Comparison of ENCODE assay signal across 8 cellular contexts in genomic region chr1:159925713-159926066, GRCh38. TPM values are rescaled to one million over a fixed set of nuclear protein-coding genes. Genes with fewer than 3 reads are reported as not detected.
DNase-seq lines count a peak whose midpoint lies in the region; ATAC-seq and TF ChIP-seq lines count a peak whose summit lies in the region.

No MANE protein-coding gene starts in this region.

- H3K4me3 ChIP-seq in iPS-11a (ENCODE audit: low read depth, low read length): peak overlapping the region; percentile 36

- peak overlapping the region; percentile 95 for H3K27ac Mint-ChIP-seq in activated CD4-positive, alpha-beta T cell treated with anti-CD3 and anti-CD28 coated beads, Interleukin-2, amount 10 ng/mL, durations not matched to agents 7 days and 5 days
- H3K27ac Mint-ChIP-seq in activated CD8-positive, alpha-beta T cell treated with anti-CD3 and anti-CD28 coated beads for 36 hours: peak overlapping the region; percentile 98
- peak overlapping the region; percentile 99 for H3K27ac Mint-ChIP-seq in stimulated activated naive CD8-positive, alpha-beta T cell treated with anti-CD3 and anti-CD28 coated beads, Interleukin-15, Interleukin-2, amounts not matched to agents 100 ng/mL and 50 ng/mL, for 24 hours

- intact Hi-C loops in activated CD8-positive, alpha-beta T cell treated with anti-CD3 and anti-CD28 coated beads for 36 hours (cut with micrococcal nuclease): no loop called here

- H3K4me3 Mint-ChIP-seq in activated CD4-positive, alpha-beta T cell treated with anti-CD3 and anti-CD28 coated beads, Interleukin-2, amount 10 ng/mL, durations not matched to agents 7 days and 5 days: peak overlapping the region; percentile 89
- H3K4me3 Mint-ChIP-seq in activated CD8-positive, alpha-beta T cell treated with anti-CD3 and anti-CD28 coated beads for 36 hours: peak overlapping the region; percentile 92
- peak overlapping the region; percentile 98 for H3K4me3 Mint-ChIP-seq in stimulated activated naive CD8-positive, alpha-beta T cell treated with anti-CD3 and anti-CD28 coated beads, Interleukin-15, Interleukin-2, amounts not matched to agents 100 ng/mL and 50 ng/mL, for 24 hours

- no peak for DNase-seq in activated CD4-positive, alpha-beta T cell treated with anti-CD3 and anti-CD28 coated beads, Interleukin-2, amount 10 ng/mL, durations not matched to agents 7 days and 5 days
- DNase-seq in activated CD4-positive, alpha-beta T cell treated with anti-CD3 and anti-CD28 coated beads for 4 hours: no peak
- DNase-seq in activated CD8-positive, alpha-beta T cell treated with anti-CD3 and anti-CD28 coated beads for 36 hours: peak; percentile 83
- DNase-seq in central memory CD4-positive, alpha-beta T cell: no peak
- no peak for DNase-seq in NCI-H1092 treated with DMSO at 0.1 percent for 48 hours (lab: John Stamatoyannopoulos, UW)

- CTCF ChIA-PET in activated CD4-positive, alpha-beta T cell treated with anti-CD3 and anti-CD28 coated beads, Interleukin-2, amount 10 ng/mL, durations not matched to agents 7 days and 5 days (lab: Charles Lee): interaction anchor here (1.0 to 2.3 kb wide), 3 partner anchors 9 to 20 kb away, joined by 4 to 13 read pairs (median 4); partner anchors contain the start of gene IGSF9
- CTCF ChIA-PET in activated CD8-positive, alpha-beta T cell treated with anti-CD3 and anti-CD28 coated beads for 36 hours (lab: Charles Lee): interaction anchor here (1.2 to 21.5 kb wide), 5 partner anchors 11 to 105 kb away, joined by 3 to 374 read pairs (median 4); no protein-coding TSS in a partner anchor

- peaks cover 26% of the 10 kb centered on the region for H3K36me3 Mint-ChIP-seq in activated CD4-positive, alpha-beta T cell treated with anti-CD3 and anti-CD28 coated beads, Interleukin-2, amount 10 ng/mL, durations not matched to agents 7 days and 5 days (ENCODE audit: low read depth)
- H3K36me3 Mint-ChIP-seq in activated CD8-positive, alpha-beta T cell treated with anti-CD3 and anti-CD28 coated beads for 36 hours (ENCODE audit: low read depth): peaks cover 35% of the 10 kb centered on the region
- H3K36me3 Mint-ChIP-seq in stimulated activated naive CD8-positive, alpha-beta T cell treated with anti-CD3 and anti-CD28 coated beads, Interleukin-15, Interleukin-2, amounts not matched to agents 100 ng/mL and 50 ng/mL, for 24 hours (ENCODE audit: low read depth): peaks cover 34% of the 10 kb centered on the region

- peaks cover 37% of the 10 kb centered on the region for H3K4me1 Mint-ChIP-seq in activated CD4-positive, alpha-beta T cell treated with anti-CD3 and anti-CD28 coated beads, Interleukin-2, amount 10 ng/mL, durations not matched to agents 7 days and 5 days
- peaks cover 44% of the 10 kb centered on the region for H3K4me1 Mint-ChIP-seq in activated CD8-positive, alpha-beta T cell treated with anti-CD3 and anti-CD28 coated beads for 36 hours (ENCODE audit: low read depth)
- peaks cover 49% of the 10 kb centered on the region for H3K4me1 Mint-ChIP-seq in stimulated activated naive CD8-positive, alpha-beta T cell treated with anti-CD3 and anti-CD28 coated beads, Interleukin-15, Interleukin-2, amounts not matched to agents 100 ng/mL and 50 ng/mL, for 24 hours (ENCODE audit: low read depth)

- H3K27me3 Mint-ChIP-seq in activated CD4-positive, alpha-beta T cell treated with anti-CD3 and anti-CD28 coated beads, Interleukin-2, amount 10 ng/mL, durations not matched to agents 7 days and 5 days: no peaks in the 10 kb centered on the region
- no peaks in the 10 kb centered on the region for H3K27me3 Mint-ChIP-seq in activated CD8-positive, alpha-beta T cell treated with anti-CD3 and anti-CD28 coated beads for 36 hours
- H3K27me3 Mint-ChIP-seq in stimulated activated naive CD8-positive, alpha-beta T cell treated with anti-CD3 and anti-CD28 coated beads, Interleukin-15, Interleukin-2, amounts not matched to agents 100 ng/mL and 50 ng/mL, for 24 hours: no peaks in the 10 kb centered on the region

- POLR2A ChIA-PET in activated CD4-positive, alpha-beta T cell treated with anti-CD3 and anti-CD28 coated beads, Interleukin-2, amount 10 ng/mL, durations not matched to agents 7 days and 5 days (lab: Charles Lee): interaction anchor here (0.6 to 1.0 kb wide), 2 partner anchors 12 to 47 kb away, joined by 3 to 4 read pairs; no protein-coding TSS in a partner anchor
- POLR2A ChIA-PET in activated CD8-positive, alpha-beta T cell treated with anti-CD3 and anti-CD28 coated beads for 36 hours (lab: Charles Lee): interaction anchor here (0.9 to 4.7 kb wide), 16 partner anchors 8 to 156 kb away, joined by 3 to 56 read pairs (median 4); partner anchors contain the start of genes DUSP23, PIGM and SLAMF8

- no peaks in the 10 kb centered on the region for H3K9me3 Mint-ChIP-seq in activated CD4-positive, alpha-beta T cell treated with anti-CD3 and anti-CD28 coated beads, Interleukin-2, amount 10 ng/mL, durations not matched to agents 7 days and 5 days
- H3K9me3 Mint-ChIP-seq in activated CD8-positive, alpha-beta T cell treated with anti-CD3 and anti-CD28 coated beads for 36 hours: no peaks in the 10 kb centered on the region
- no peaks in the 10 kb centered on the region for H3K9me3 Mint-ChIP-seq in stimulated activated naive CD8-positive, alpha-beta T cell treated with anti-CD3 and anti-CD28 coated beads, Interleukin-15, Interleukin-2, amounts not matched to agents 100 ng/mL and 50 ng/mL, for 24 hours

- no peak for TF ChIP-seq CTCF in activated CD8-positive, alpha-beta T cell treated with anti-CD3 and anti-CD28 coated beads for 36 hours (IDR thresholded peaks at IDR 0.05)

- peak; percentile 2 for ATAC-seq in HG03097 (IDR thresholded peaks at IDR 0.05; ENCODE audit: low FRiP score, unreplicated experiment)
- ATAC-seq in activated CD8-positive, alpha-beta T cell treated with anti-CD3 and anti-CD28 coated beads for 36 hours: peak; percentile 37

RNA-seq across cellular contexts. Expression of gene TAGLN2, which starts 0.4 kb away (rescaled TPM):
- 100 to 1,000 TPM; 429 to 461 TPM for total RNA-seq in activated CD4-positive, alpha-beta T cell treated with anti-CD3 and anti-CD28 coated beads, Interleukin-2, amount 10 ng/mL, durations not matched to agents 7 days and 5 days
- total RNA-seq in activated CD8-positive, alpha-beta T cell treated with anti-CD3 and anti-CD28 coated beads for 36 hours: 100 to 1,000 TPM; 475 to 482 TPM

RNA-seq across cellular contexts. Expression of gene IGSF9, which starts 19.7 kb away (rescaled TPM):
- total RNA-seq in activated CD4-positive, alpha-beta T cell treated with anti-CD3 and anti-CD28 coated beads, Interleukin-2, amount 10 ng/mL, durations not matched to agents 7 days and 5 days: not detected
- under 1 TPM in 1 of 2 experiments, not detected in 1; 0.07 TPM for total RNA-seq in activated CD8-positive, alpha-beta T cell treated with anti-CD3 and anti-CD28 coated beads for 36 hours

RNA-seq across cellular contexts. Expression of gene CFAP45, which starts 25.7 kb away (rescaled TPM):
- total RNA-seq in activated CD4-positive, alpha-beta T cell treated with anti-CD3 and anti-CD28 coated beads, Interleukin-2, amount 10 ng/mL, durations not matched to agents 7 days and 5 days: under 1 TPM; 0.25 to 0.37 TPM
- 1 to 10 TPM; 1.3 to 1.4 TPM for total RNA-seq in activated CD8-positive, alpha-beta T cell treated with anti-CD3 and anti-CD28 coated beads for 36 hours

RNA-seq across cellular contexts. Expression of gene SLAMF9, which starts 28.3 kb away (rescaled TPM):
- total RNA-seq in activated CD4-positive, alpha-beta T cell treated with anti-CD3 and anti-CD28 coated beads, Interleukin-2, amount 10 ng/mL, durations not matched to agents 7 days and 5 days: not detected
- not detected for total RNA-seq in activated CD8-positive, alpha-beta T cell treated with anti-CD3 and anti-CD28 coated beads for 36 hours
